ENCODE assay signal across 19 cellular contexts in genomic region chr4:139020384-139020783, GRCh38. TPM values are rescaled to one million over a fixed set of nuclear protein-coding genes. Genes with fewer than 3 reads are reported as not detected.
DNase-seq lines count a peak whose midpoint lies in the region; ATAC-seq and TF ChIP-seq lines count a peak whose summit lies in the region.
"Had no signal": no experiment of that assay in that cellular context is flagged by ENCODE, and none has a peak within 500 bp of the region (broad histone marks: within the 10 kb centered on the region; RNA-seq: fewer than 3 reads in every experiment).

No MANE protein-coding gene starts in this region.

- peak overlapping the region; percentile 81 for H3K27ac ChIP-seq in HUES48 (ENCODE audit: low read depth, low read length)
- no peak overlapping the region for H3K27ac ChIP-seq in endodermal cell (ENCODE audit: low read depth, low read length)
- H3K27ac ChIP-seq: brain microvascular endothelial cell, esophagus muscularis mucosa had no signal

- ATAC-seq in activated CD4-positive, CD25-positive, alpha-beta regulatory T cell treated with anti-CD3 and anti-CD28 coated beads, Interleukin-2, amount 50 U/mL, for 24 hours: no peak
- no peak for ATAC-seq in HG02759 (IDR thresholded peaks at IDR 0.05; ENCODE audit: unreplicated experiment)
- ATAC-seq: K562 had no signal

- H3K4me3 Mint-ChIP-seq in endodermal cell (peak overlapping the region; percentile 27), nephron (peak overlapping the region in 1 of 3 experiments; percentile 45)
- H3K4me3 Mint-ChIP-seq: activated naive CD4-positive, alpha-beta T cell treated with anti-CD3 and anti-CD28 coated beads for 36 hours had no signal

- H3K27me3 Mint-ChIP-seq in endodermal cell (ENCODE audit: insufficient read depth) (no peaks in the 10 kb centered on the region), nephron (ENCODE audit: low read depth) (no peaks in the 10 kb centered on the region)

- H3K36me3 Mint-ChIP-seq in endodermal cell (ENCODE audit: low read depth) (peaks cover 12% of the 10 kb centered on the region), nephron (ENCODE audit: low read depth) (peaks cover 16% of the 10 kb centered on the region)

- H3K4me3 ChIP-seq in HUES48 (ENCODE audit: low read depth, low read length): peak overlapping the region; percentile 34
- H3K4me3 ChIP-seq in endodermal cell (ENCODE audit: low read length): peak overlapping the region; percentile 75
- H3K4me3 ChIP-seq: esophagus muscularis mucosa, K562, Peyer's patch had no signal

- WGBS in endodermal cell (ENCODE audit: insufficient coverage in 1 of 2, insufficient read length in 1 of 2), 2 experiments: 25 to 39% methylated on average over 3 to 4 of the region's 4 CpGs

- H3K27ac Mint-ChIP-seq in endodermal cell (peak overlapping the region; percentile 48), nephron (peak overlapping the region; percentile 54 to 84 (median 66))
- H3K27ac Mint-ChIP-seq: activated naive CD4-positive, alpha-beta T cell treated with anti-CD3 and anti-CD28 coated beads for 36 hours had no signal

- H3K27me3 ChIP-seq in HUES48 (ENCODE audit: control insufficient read depth, insufficient read depth, low read length) (no peaks in the 10 kb centered on the region), endodermal cell (ENCODE audit: control insufficient read depth, insufficient read depth, low read length, poor library complexity, severe bottlenecking) (no peaks in the 10 kb centered on the region)
- H3K27me3 ChIP-seq: brain microvascular endothelial cell, dorsolateral prefrontal cortex, esophagus muscularis mucosa, Peyer's patch had no signal

- H3K9ac ChIP-seq in HUES48 (ENCODE audit: low read depth, low read length) (no peak overlapping the region), endodermal cell (ENCODE audit: extremely low read depth, low read length, poor library complexity, severe bottlenecking) (no peak overlapping the region)

- DNase-seq in ELF-1 (ENCODE audit: low read depth, low spot score): peak; percentile 83
- peak; percentile 78 for DNase-seq in endodermal cell
- no peak for DNase-seq in mucosa of gallbladder (ENCODE audit: low spot score)
- DNase-seq: activated CD4-positive, alpha-beta T cell treated with anti-CD3 and anti-CD28 coated beads, Interleukin-2, amount 50 U/mL, for 1 hour; activated naive CD4-positive, alpha-beta T cell treated with anti-CD3 and anti-CD28 coated beads for 36 hours; brain microvascular endothelial cell; dorsolateral prefrontal cortex; GDM1; midbrain; NCI-H1048; NCI-H774; Peyer's patch; stimulated activated CD4-positive, alpha-beta T cell treated with anti-CD3 and anti-CD28 coated beads, Interleukin-2, amount 100 ng/mL, for 24 hours had no signal

- no peaks in the 10 kb centered on the region for H3K9me3 ChIP-seq in HUES48 (ENCODE audit: control insufficient read depth, insufficient read depth, low read length)
- no peaks in the 10 kb centered on the region for H3K9me3 ChIP-seq in endodermal cell (ENCODE audit: control insufficient read depth, low read length)
- H3K9me3 ChIP-seq: esophagus muscularis mucosa, Peyer's patch had no signal

- TF ChIP-seq CTCF in endodermal cell (conservative IDR thresholded peaks at IDR 0.05): no peak
- no peak for TF ChIP-seq CTCF in nephron (IDR thresholded peaks at IDR 0.05; ENCODE audit: unreplicated experiment in 3 of 3)

- H3K4me1 ChIP-seq in HUES48 (ENCODE audit: control insufficient read depth, insufficient read depth, low read length): peaks cover 49% of the 10 kb centered on the region
- peaks cover 6% of the 10 kb centered on the region for H3K4me1 ChIP-seq in endodermal cell (ENCODE audit: control insufficient read depth, insufficient read depth, low read length)

- H3K4me1 Mint-ChIP-seq in endodermal cell (peaks cover 36% of the 10 kb centered on the region), nephron (peaks cover 33% of the 10 kb centered on the region)

- H3K9me3 Mint-ChIP-seq in endodermal cell: no peaks in the 10 kb centered on the region
- no peaks in the 10 kb centered on the region for H3K9me3 Mint-ChIP-seq in nephron
- H3K9me3 Mint-ChIP-seq: activated naive CD4-positive, alpha-beta T cell treated with anti-CD3 and anti-CD28 coated beads for 36 hours had no signal

- peaks cover 9% of the 10 kb centered on the region; the same call in 1 of the 2 replicates for H3K36me3 ChIP-seq in HUES48 (ENCODE audit: control insufficient read depth, insufficient read depth, low read length)
- peaks cover 16% of the 10 kb centered on the region for H3K36me3 ChIP-seq in endodermal cell (ENCODE audit: control insufficient read depth, insufficient read depth, low read length)
- H3K36me3 ChIP-seq: esophagus muscularis mucosa, Peyer's patch had no signal

RNA-seq across cellular contexts. Expression of gene NOCT, which starts 4.8 kb away (rescaled TPM):
- total RNA-seq in endodermal cell (10 to 100 TPM; 11.7 to 22.3 TPM), mucosa of gallbladder (3.8 TPM)
- 7.1 TPM for polyA plus RNA-seq in endodermal cell (2013, experiment 1 of 2)
- polyA plus RNA-seq in endodermal cell (2013, experiment 2 of 2): 7.7 TPM
